ENCODE assay signal across 1 cellular context in the genomic region with DNA sequence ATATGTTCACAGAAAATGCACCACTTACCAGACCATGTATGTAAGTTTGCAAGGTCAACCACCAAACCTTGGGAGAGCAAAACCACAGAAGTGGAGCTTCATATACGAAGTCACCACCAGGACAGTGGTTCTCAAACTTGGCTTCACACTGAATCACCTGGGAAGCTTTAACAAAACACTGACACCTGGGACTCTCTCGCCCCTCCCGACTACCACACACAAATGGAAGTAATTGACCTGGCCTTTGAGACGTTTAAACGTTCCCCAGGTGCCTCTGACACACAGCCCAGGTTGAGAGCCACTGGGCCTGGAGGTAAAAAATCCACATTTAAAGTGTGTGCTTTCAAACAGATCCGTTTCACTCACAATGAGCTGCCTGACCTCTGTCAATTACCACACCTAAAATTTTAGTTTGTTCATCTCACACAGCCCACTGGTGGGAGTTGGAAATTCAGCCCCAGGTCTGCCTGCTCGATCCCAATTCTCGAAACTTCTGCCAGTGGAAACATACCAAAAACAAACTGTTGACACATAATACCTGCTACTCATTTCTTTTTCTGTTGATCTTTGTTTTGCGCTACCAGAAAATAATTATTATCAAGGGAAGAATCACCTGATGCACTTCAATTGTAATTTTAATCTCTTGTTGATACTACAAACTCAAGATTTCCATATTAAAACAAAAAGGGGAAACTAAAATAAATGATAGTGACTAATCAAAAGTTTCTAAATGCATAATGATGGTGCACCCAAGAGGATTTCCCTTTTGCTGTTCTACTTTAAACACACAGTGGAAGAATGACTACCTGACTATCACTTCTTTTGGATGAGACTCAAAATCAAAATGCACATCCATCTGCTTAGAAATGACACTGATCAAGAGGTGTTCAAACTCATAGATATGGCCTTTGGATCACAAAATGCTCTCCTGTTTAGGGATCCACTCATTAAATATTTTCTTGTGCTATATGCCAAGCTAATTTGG.
TF ChIP-seq lines count a peak whose summit lies in the region.

No MANE protein-coding gene starts in this region.

TF ChIP-seq in H1, 55 proteins besides CTCF, POLR2A, EP300 and RAD21:
- no peak for TF ChIP-seq BACH1 (IDR thresholded peaks at IDR 0.05; ENCODE audit: low read length)
- TF ChIP-seq EGR1 (IDR thresholded peaks at IDR 0.05; ENCODE audit: borderline replicate concordance, low read depth, low read length) = no peak
- TF ChIP-seq TBP (IDR thresholded peaks at IDR 0.05; ENCODE audit: low read depth, low read length) = no peak
- no peak for TF ChIP-seq CHD2 (IDR thresholded peaks at IDR 0.05; ENCODE audit: low read length)
- TF ChIP-seq JUN (IDR thresholded peaks at IDR 0.05; ENCODE audit: low read depth, low read length) = no peak
TF ChIP-seq in H1: peak in this region for 0.
